In genomic region chrX:23503835-23504539, GRCh38 we compare ENCODE assay signal across 8 cellular contexts.
A peak's percentile ranks its signal among the peaks of the same experiment; 100 is the strongest.
DNase-seq lines count a peak whose midpoint lies in the region; ATAC-seq and TF ChIP-seq lines count a peak whose summit lies in the region.

No MANE protein-coding gene starts in this region.

- peak overlapping the region in 1 of 2 donors; percentile 45 for H3K27ac ChIP-seq in ascending aorta

- H3K27me3 ChIP-seq in ascending aorta, result no peaks in the 10 kb centered on the region

- no peak for TF ChIP-seq CTCF in AG10803 (conservative IDR thresholded peaks at IDR 0.05; ENCODE audit: low read length)
- no peak for TF ChIP-seq CTCF in ascending aorta (IDR thresholded peaks at IDR 0.05)

- H3K36me3 ChIP-seq in ascending aorta, result no peaks in the 10 kb centered on the region

- no peak overlapping the region for H3K4me3 ChIP-seq in AG10803 (ENCODE audit: low read length)
- H3K4me3 ChIP-seq in ascending aorta, result no peak overlapping the region

- peaks cover 0 to 3% of the 10 kb centered on the region in 2 donors for H3K4me1 ChIP-seq in ascending aorta

- DNase-seq in AG10803 (ENCODE audit: low read depth) (peak; percentile 51), NCI-H1105 treated with DMSO at 0.1 percent for 48 hours (lab: John Stamatoyannopoulos, UW) (peak; percentile 85), ascending aorta (ENCODE audit: low spot score in 2 of 2) (peak; percentile 30 to 88), kidney glomerular epithelial cell (lab: John Stamatoyannopoulos, UW) (peak; percentile 57), T-helper 2 cell (no peak), GM19238 (ENCODE audit: insufficient read length, low spot score) (no peak), OCI-M2 (lab: John Stamatoyannopoulos, UW; ENCODE audit: unreplicated experiment) (no peak)

- intact Hi-C loops in ascending aorta (cut with DNase I), result loop anchor here (5.0 kb wide), 1 partner anchor 72 kb away; no protein-coding TSS in a partner anchor

- H3K9me3 ChIP-seq in ascending aorta, result no peaks in the 10 kb centered on the region

- no peak for ATAC-seq in GM21367 (IDR thresholded peaks at IDR 0.05; ENCODE audit: unreplicated experiment)

Comparison
In these comparisons a context has a peak if more than half of its experiments do, and no peak if none do; other contexts are left out.
1. DNase-seq: peak in AG10803 (single experiment), NCI-H1105 treated with DMSO at 0.1 percent for 48 hours (single experiment), ascending aorta (2 of 2) and kidney glomerular epithelial cell (single experiment); none in T-helper 2 cell (0 of 5), GM19238 (single experiment) and OCI-M2 (single experiment).